Comparison of ENCODE assay signal across 20 cellular contexts in genomic region chr4:179372242-179372641, GRCh38.
"Had no signal": no experiment of that assay in that cellular context is flagged by ENCODE, and none has a peak within 500 bp of the region (broad histone marks: within the 10 kb centered on the region; RNA-seq: fewer than 3 reads in every experiment).

No MANE protein-coding gene starts in this region.

- H2AFZ ChIP-seq: PC-9 had no signal

- H3K4me3 ChIP-seq: breast epithelium, colonic mucosa, PC-9 had no signal

- DNase-seq: activated B cell treated with CpG ODN at 0.5 μM for 24 hours; activated CD4-positive, alpha-beta T cell treated with anti-CD3 and anti-CD28 coated beads for 1 hour; activated CD4-positive, alpha-beta T cell treated with anti-CD3 and anti-CD28 coated beads, Interleukin-2, amount 10 ng/mL, durations not matched to agents 24 days and 14 days; activated CD4-positive, alpha-beta T cell treated with anti-CD3 and anti-CD28 coated beads, Interleukin-2, amount 50 U/mL, for 48 hours; activated CD8-positive, alpha-beta memory T cell treated with anti-CD3 and anti-CD28 coated beads, Interleukin-2, amount 10 ng/mL, durations not matched to agents 7 days and 5 days; activated effector memory CD4-positive, alpha-beta T cell treated with Interleukin-2 at 50 U/mL for 16 hours; activated naive CD4-positive, alpha-beta T cell treated with Interleukin-2 at 50 U/mL for 16 hours; activated naive CD8-positive, alpha-beta T cell treated with anti-CD3 and anti-CD28 coated beads, Interleukin-2, amount 50 U/mL, for 24 hours; activated T-cell treated with anti-CD3 and anti-CD28 coated beads, Interleukin-2, amount 50 U/mL, for 24 hours; amygdala; caudate nucleus; colonic mucosa; NCI-H1092 treated with DMSO at 0.1 percent for 48 hours; NCI-H1417 treated with DMSO at 0.1 percent for 48 hours; NCI-H1694 treated with DMSO at 0.1 percent for 48 hours; NCI-H2029 treated with DMSO at 0.1 percent for 48 hours; NCI-H510A treated with DMSO at 0.1 percent for 48 hours; PC-9; SW 1271 had no signal

- H3K4me1 ChIP-seq: breast epithelium, colonic mucosa had no signal

- H3K4me2 ChIP-seq: PC-9 had no signal

- H3K27me3 ChIP-seq: breast epithelium, colonic mucosa had no signal

- H3K27ac ChIP-seq: breast epithelium, colonic mucosa, PC-9 had no signal

- H3K9me3 ChIP-seq: breast epithelium, colonic mucosa had no signal

- H3K36me3 ChIP-seq: breast epithelium, colonic mucosa had no signal
